30 cellular contexts compared by ENCODE assay signal in the genomic region with DNA sequence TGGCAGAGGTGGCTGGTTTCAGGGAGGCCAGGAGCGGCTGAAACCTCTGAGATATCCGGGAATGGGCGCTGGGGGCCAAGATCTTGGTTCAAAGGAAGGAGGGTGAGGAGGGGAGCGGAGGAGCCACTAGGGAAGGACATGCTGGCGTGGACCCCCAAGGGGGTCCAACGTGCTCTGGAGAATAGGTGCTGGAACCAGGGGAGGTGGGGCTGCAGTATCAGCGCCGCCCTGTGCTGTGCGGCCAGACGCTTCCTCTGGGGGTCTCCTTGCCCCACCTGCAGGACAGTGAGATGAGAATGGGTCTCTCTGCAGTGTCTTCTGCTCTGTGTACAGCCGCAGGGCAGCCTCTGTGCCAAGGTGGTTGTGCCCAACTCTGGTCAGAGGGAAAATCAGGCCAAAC. TPM values are rescaled to one million over a fixed set of nuclear protein-coding genes. Genes with fewer than 3 reads are reported as not detected.
"Had no signal": no experiment of that assay in that cellular context is flagged by ENCODE, and none has a peak within 500 bp of the region (broad histone marks: within the 10 kb centered on the region; RNA-seq: fewer than 3 reads in every experiment).

No MANE protein-coding gene starts in this region.

- H3K9me3 Mint-ChIP-seq: mesothelial cell of epicardium; naive thymus-derived CD4-positive, alpha-beta T cell; natural killer cell treated with Interleukin-12 subunit alpha and Interleukin-12 subunit beta and Interleukin-15 and Interleukin-18, amount 100 ng/mL, for 72 hours; stimulated activated effector memory CD8-positive, alpha-beta T cell treated with anti-CD3 and anti-CD28 coated beads, Interleukin-12 subunit alpha, Interleukin-12 subunit beta, amount 100 ng/mL, for 72 hours; stimulated activated naive CD8-positive, alpha-beta T cell treated with anti-CD3 and anti-CD28 coated beads, Interleukin-15, Interleukin-2, amounts not matched to agents 100 ng/mL and 50 ng/mL, for 24 hours had no signal

- H3K27me3 Mint-ChIP-seq: naive thymus-derived CD4-positive, alpha-beta T cell; natural killer cell treated with Interleukin-12 subunit alpha and Interleukin-12 subunit beta and Interleukin-15 and Interleukin-18, amount 100 ng/mL, for 72 hours; stimulated activated naive CD8-positive, alpha-beta T cell treated with anti-CD3 and anti-CD28 coated beads, Interleukin-15, Interleukin-2, amounts not matched to agents 100 ng/mL and 50 ng/mL, for 24 hours had no signal

- H3K4me1 Mint-ChIP-seq: mesothelial cell of epicardium; naive thymus-derived CD4-positive, alpha-beta T cell; stimulated activated effector memory CD8-positive, alpha-beta T cell treated with anti-CD3 and anti-CD28 coated beads, Interleukin-12 subunit alpha, Interleukin-12 subunit beta, amount 100 ng/mL, for 72 hours had no signal

- H3K27ac ChIP-seq: heart left ventricle, left ventricle myocardium inferior, pancreas, prostate gland, spleen, suprapubic skin, thoracic aorta, tibial artery, upper lobe of right lung, uterus had no signal

- H3K36me3 Mint-ChIP-seq: mesothelial cell of epicardium; natural killer cell treated with Interleukin-12 subunit alpha and Interleukin-12 subunit beta and Interleukin-15 and Interleukin-18, amount 100 ng/mL, for 72 hours had no signal

- H3K27me3 ChIP-seq: heart left ventricle, pancreas, sigmoid colon, tibial artery, upper lobe of right lung, uterus had no signal

- H3K9me3 ChIP-seq: heart left ventricle, left ventricle myocardium inferior, pancreas, prostate gland, sigmoid colon, spleen, suprapubic skin, thoracic aorta, tibial artery, upper lobe of right lung, uterus had no signal

- H3K4me3 Mint-ChIP-seq: mesothelial cell of epicardium; naive thymus-derived CD4-positive, alpha-beta T cell; natural killer cell treated with Interleukin-12 subunit alpha and Interleukin-12 subunit beta and Interleukin-15 and Interleukin-18, amount 100 ng/mL, for 72 hours; stimulated activated effector memory CD8-positive, alpha-beta T cell treated with anti-CD3 and anti-CD28 coated beads, Interleukin-12 subunit alpha, Interleukin-12 subunit beta, amount 100 ng/mL, for 72 hours; stimulated activated naive CD8-positive, alpha-beta T cell treated with anti-CD3 and anti-CD28 coated beads, Interleukin-15, Interleukin-2, amounts not matched to agents 100 ng/mL and 50 ng/mL, for 24 hours had no signal

- H3K36me3 ChIP-seq: pancreas, prostate gland, suprapubic skin, upper lobe of right lung, uterus had no signal

- DNase-seq: heart left ventricle; islet precursor cell; left ventricle myocardium inferior; mesendoderm; naive thymus-derived CD4-positive, alpha-beta T cell; pancreas; retina; sigmoid colon; small intestine; spleen; stimulated activated CD4-positive, alpha-beta T cell treated with anti-CD3 and anti-CD28 coated beads, Interleukin-4, amount 100 ng/mL, for 24 hours; stimulated activated naive CD4-positive, alpha-beta T cell; tibial artery; trophoblast cell; upper lobe of right lung; uterus had no signal

- H3K27ac Mint-ChIP-seq: mesothelial cell of epicardium; naive thymus-derived CD4-positive, alpha-beta T cell; natural killer cell treated with Interleukin-12 subunit alpha and Interleukin-12 subunit beta and Interleukin-15 and Interleukin-18, amount 100 ng/mL, for 72 hours; stimulated activated effector memory CD8-positive, alpha-beta T cell treated with anti-CD3 and anti-CD28 coated beads, Interleukin-12 subunit alpha, Interleukin-12 subunit beta, amount 100 ng/mL, for 72 hours; stimulated activated naive CD8-positive, alpha-beta T cell treated with anti-CD3 and anti-CD28 coated beads, Interleukin-15, Interleukin-2, amounts not matched to agents 100 ng/mL and 50 ng/mL, for 24 hours had no signal

- H3K4me3 ChIP-seq: heart left ventricle, left ventricle myocardium inferior, lung, pancreas, prostate gland, sigmoid colon, spleen, suprapubic skin, thoracic aorta, tibial artery, upper lobe of right lung, uterus had no signal

- ATAC-seq: naive thymus-derived CD4-positive, alpha-beta T cell; natural killer cell treated with Interleukin-12 subunit alpha and Interleukin-12 subunit beta and Interleukin-15 and Interleukin-18, amount 100 ng/mL, for 72 hours; pancreas; stimulated activated effector memory CD8-positive, alpha-beta T cell treated with anti-CD3 and anti-CD28 coated beads, Interleukin-12 subunit alpha, Interleukin-12 subunit beta, amount 100 ng/mL, for 72 hours; upper lobe of right lung had no signal

- H3K4me1 ChIP-seq: heart left ventricle, left ventricle myocardium inferior, pancreas, prostate gland, spleen, suprapubic skin, upper lobe of right lung, uterus had no signal

RNA-seq across cellular contexts. Expression of a gene that starts 2.5 kb away (rescaled TPM):
- total RNA-seq: heart left ventricle; left ventricle myocardium inferior; lower leg skin; mesothelial cell of epicardium; mononuclear cell; myocyte; naive thymus-derived CD4-positive, alpha-beta T cell; natural killer cell treated with Interleukin-12 subunit alpha and Interleukin-12 subunit beta and Interleukin-15 and Interleukin-18, amount 100 ng/mL, for 72 hours; omental fat pad; pancreas; right cardiac atrium; sigmoid colon; spleen; subcutaneous adipose tissue; suprapubic skin; thoracic aorta had no signal
- polyA plus RNA-seq: heart left ventricle; naive thymus-derived CD4-positive, alpha-beta T cell; pancreas; right cardiac atrium; sigmoid colon; small intestine; spleen had no signal

RNA-seq across cellular contexts. Expression of a gene that starts 46.7 kb away (rescaled TPM):
- polyA plus RNA-seq: naive thymus-derived CD4-positive, alpha-beta T cell had no signal
